24 cellular contexts compared by ENCODE assay signal in genomic region chr10:82757907-82758306, GRCh38.
"Had no signal": no experiment of that assay in that cellular context is flagged by ENCODE, and none has a peak within 500 bp of the region (broad histone marks: within the 10 kb centered on the region; RNA-seq: fewer than 3 reads in every experiment).

No MANE protein-coding gene starts in this region.

- H3K4me3 Mint-ChIP-seq: activated naive CD8-positive, alpha-beta T cell; activated T-cell treated with anti-CD3 and anti-CD28 coated beads, Interleukin-2, amount 50 U/mL, for 4 hours; neural crest cell; T-helper 1 cell treated with Interleukin-12 subunit alpha and Interleukin-12 subunit beta and Interleukin-4 antibody, amounts not matched to agents 30 μg/mL and 1 μg/mL, for 36 hours; type B pancreatic cell had no signal

- H3K9me3 Mint-ChIP-seq: activated T-cell treated with anti-CD3 and anti-CD28 coated beads, Interleukin-2, amount 50 U/mL, for 4 hours; activated T-helper 2 cell treated with anti-CD3 and anti-CD28 coated beads, Interferon-gamma antibody, Interleukin-2, Interleukin-4, amounts not matched to agents 10 μg/mL and 5 μg/mL and 100 μg/mL, durations not matched to agents 14 hours and 24 hours and 36 hours; neural crest cell; T-helper 1 cell treated with Interleukin-12 subunit alpha and Interleukin-12 subunit beta and Interleukin-4 antibody, amounts not matched to agents 30 μg/mL and 1 μg/mL, for 36 hours; type B pancreatic cell had no signal

- H3K27me3 Mint-ChIP-seq: activated naive CD8-positive, alpha-beta T cell; type B pancreatic cell had no signal

- H3K36me3 Mint-ChIP-seq: activated naive CD8-positive, alpha-beta T cell; type B pancreatic cell had no signal

- H3K27ac Mint-ChIP-seq: activated naive CD8-positive, alpha-beta T cell; activated T-helper 2 cell treated with anti-CD3 and anti-CD28 coated beads, Interferon-gamma antibody, Interleukin-2, Interleukin-4, amounts not matched to agents 10 μg/mL and 5 μg/mL and 100 μg/mL, durations not matched to agents 14 hours and 24 hours and 36 hours; T-helper 1 cell treated with Interleukin-12 subunit alpha and Interleukin-12 subunit beta and Interleukin-4 antibody, amounts not matched to agents 30 μg/mL and 1 μg/mL, for 36 hours; type B pancreatic cell had no signal

- ATAC-seq: activated T-cell treated with anti-CD3 and anti-CD28 coated beads, Interleukin-2, amount 50 U/mL, for 4 hours; esophagus mucosa; left colon; lower lobe of right lung; mucosa of descending colon had no signal

- DNase-seq: activated CD4-positive, alpha-beta T cell treated with anti-CD3 and anti-CD28 coated beads for 4 hours; activated CD4-positive, alpha-beta T cell treated with anti-CD3 and anti-CD28 coated beads, Interleukin-2, amount 50 U/mL, for 48 hours; activated CD4-positive, CD25-positive, alpha-beta regulatory T cell; activated CD8-positive, alpha-beta memory T cell treated with anti-CD3 and anti-CD28 coated beads, Interleukin-2, amount 50 U/mL, for 48 hours; activated naive CD4-positive, alpha-beta T cell; activated T-cell treated with anti-CD3 and anti-CD28 coated beads, Interleukin-2, amount 50 U/mL, for 4 hours; adrenal gland; central memory CD4-positive, alpha-beta T cell; effector memory CD4-positive, alpha-beta T cell; foreskin melanocyte; left colon; lower lobe of right lung; mesendoderm; mucosa of descending colon; spleen; stimulated activated CD4-positive, alpha-beta T cell treated with anti-CD3 and anti-CD28 coated beads, Interleukin-4, amount 100 ng/mL, for 1 hour; stimulated activated naive CD4-positive, alpha-beta T cell; T1000 had no signal
